Comparison of ENCODE assay signal across 8 cellular contexts in genomic region chr22:20569059-20570058, GRCh38.
DNase-seq lines count a peak whose midpoint lies in the region; ATAC-seq lines count a peak whose summit lies in the region.

No MANE protein-coding gene starts in this region.

- peaks cover 79% of the 10 kb centered on the region for H3K36me3 Mint-ChIP-seq in activated CD4-positive, alpha-beta T cell treated with anti-CD3 and anti-CD28 coated beads, Interleukin-2, amount 10 ng/mL, durations not matched to agents 24 days and 14 days (ENCODE audit: low read depth)
- peaks cover under 1 to 24% of the 10 kb centered on the region in 2 donors for H3K36me3 Mint-ChIP-seq in naive B cell

- H3K27ac Mint-ChIP-seq in activated CD4-positive, alpha-beta T cell treated with anti-CD3 and anti-CD28 coated beads, Interleukin-2, amount 10 ng/mL, durations not matched to agents 24 days and 14 days = peak overlapping the region; percentile 83
- peak overlapping the region in 3 of 6 donors; percentile 1 to 62 (median 15) for H3K27ac Mint-ChIP-seq in naive B cell

- peak; percentile 47 for ATAC-seq in HG02678 (IDR thresholded peaks at IDR 0.05; ENCODE audit: unreplicated experiment)
- ATAC-seq in naive B cell (ENCODE audit: low read depth in 2 of 2) = peak; percentile 39 to 47
- ATAC-seq in HG03521 (IDR thresholded peaks at IDR 0.05; ENCODE audit: unreplicated experiment) = no peak
- no peak for ATAC-seq in GM19328 (IDR thresholded peaks at IDR 0.05; ENCODE audit: unreplicated experiment)
- no peak for ATAC-seq in GM18517 (IDR thresholded peaks at IDR 0.05; ENCODE audit: unreplicated experiment)

- no peaks in the 10 kb centered on the region for H3K27me3 Mint-ChIP-seq in activated CD4-positive, alpha-beta T cell treated with anti-CD3 and anti-CD28 coated beads, Interleukin-2, amount 10 ng/mL, durations not matched to agents 24 days and 14 days
- H3K27me3 Mint-ChIP-seq in naive B cell = no peaks in the 10 kb centered on the region

- H3K4me3 Mint-ChIP-seq in activated CD4-positive, alpha-beta T cell treated with anti-CD3 and anti-CD28 coated beads, Interleukin-2, amount 10 ng/mL, durations not matched to agents 24 days and 14 days = peak overlapping the region; percentile 72
- H3K4me3 Mint-ChIP-seq in naive B cell = no peak overlapping the region

- DNase-seq in activated CD4-positive, alpha-beta T cell treated with anti-CD3 and anti-CD28 coated beads, Interleukin-2, amount 10 ng/mL, durations not matched to agents 24 days and 14 days = peak; percentile 93
- DNase-seq in dermis microvascular lymphatic vessel endothelial cell (ENCODE audit: low read depth in 2 of 2) = peak; percentile 32 to 44
- no peak for DNase-seq in naive B cell
- DNase-seq in superior temporal gyrus (ENCODE audit: extremely low spot score) = peak; percentile 51

- no peaks in the 10 kb centered on the region for H3K9me3 Mint-ChIP-seq in activated CD4-positive, alpha-beta T cell treated with anti-CD3 and anti-CD28 coated beads, Interleukin-2, amount 10 ng/mL, durations not matched to agents 24 days and 14 days
- no peaks in the 10 kb centered on the region for H3K9me3 Mint-ChIP-seq in naive B cell

- intact Hi-C loops in activated CD4-positive, alpha-beta T cell treated with anti-CD3 and anti-CD28 coated beads, Interleukin-2, amount 10 ng/mL, durations not matched to agents 24 days and 14 days (cut with micrococcal nuclease) = loop anchor here (5.0 kb wide), 2 partner anchors 128 to 152 kb away; no protein-coding TSS in a partner anchor

- H3K4me1 Mint-ChIP-seq in activated CD4-positive, alpha-beta T cell treated with anti-CD3 and anti-CD28 coated beads, Interleukin-2, amount 10 ng/mL, durations not matched to agents 24 days and 14 days = peaks cover 63% of the 10 kb centered on the region
- H3K4me1 Mint-ChIP-seq in naive B cell = peaks cover 0 to 9% (median 3%) of the 10 kb centered on the region in 3 donors

Comparison
In these comparisons a context has a peak if more than half of its experiments do, and no peak if none do; other contexts are left out.
1. ATAC-seq: peak in HG02678 (single experiment) and naive B cell (2 of 2); none in HG03521 (single experiment), GM19328 (single experiment) and GM18517 (single experiment).